Comparison of ENCODE assay signal across 16 cellular contexts in the genomic region with DNA sequence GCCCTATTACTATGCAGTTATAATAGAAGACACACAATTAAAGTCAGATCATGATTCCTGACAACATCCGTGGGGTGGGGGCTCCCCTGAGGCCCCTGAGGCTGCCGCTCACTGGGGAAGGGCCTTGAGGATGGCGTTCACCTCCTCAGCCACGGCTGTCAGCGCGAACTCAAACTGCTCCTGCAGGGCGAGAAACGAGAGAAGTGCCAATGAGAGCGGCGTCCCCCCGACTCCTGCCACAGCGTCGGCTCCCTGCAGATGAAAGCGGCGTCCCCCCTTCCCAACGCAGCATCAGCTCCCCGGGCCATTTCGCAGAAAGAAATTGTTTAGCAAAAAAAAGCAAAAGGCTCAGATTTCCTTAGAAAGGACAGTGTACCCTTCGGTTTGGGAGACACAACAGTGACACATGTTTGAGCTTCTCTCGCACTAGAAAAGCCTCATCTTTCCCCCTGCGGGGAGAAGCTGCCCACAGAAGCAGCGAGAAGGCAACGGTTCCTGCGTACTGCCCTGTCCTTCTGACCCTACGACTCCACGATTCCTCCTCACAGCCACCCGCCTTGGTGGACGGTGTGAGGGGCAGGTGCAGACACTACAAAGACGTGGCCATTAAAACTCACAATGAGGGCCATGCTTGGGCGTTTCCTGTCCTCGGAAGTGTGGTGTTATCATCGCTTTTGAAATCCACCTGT.
A peak's percentile ranks its signal among the peaks of the same experiment; 100 is the strongest.
DNase-seq lines count a peak whose midpoint lies in the region; ATAC-seq and TF ChIP-seq lines count a peak whose summit lies in the region.
"Had no signal": no experiment of that assay in that cellular context is flagged by ENCODE, and none has a peak within 500 bp of the region (broad histone marks: within the 10 kb centered on the region; RNA-seq: fewer than 3 reads in every experiment).

No MANE protein-coding gene starts in this region.

- H3K4me3 ChIP-seq in heart left ventricle (no peak overlapping the region), suprapubic skin (no peak overlapping the region), upper lobe of left lung (no peak overlapping the region)

- no peak for TF ChIP-seq CTCF in heart left ventricle (IDR thresholded peaks at IDR 0.05)
- no peak for TF ChIP-seq CTCF in glutamatergic neuron (IDR thresholded peaks at IDR 0.05; ENCODE audit: partially characterized antibody, unreplicated experiment)
- no peak for TF ChIP-seq CTCF in neural crest cell (conservative IDR thresholded peaks at IDR 0.05)
- TF ChIP-seq CTCF in suprapubic skin (IDR thresholded peaks at IDR 0.05) = no peak
- no peak for TF ChIP-seq CTCF in upper lobe of left lung (IDR thresholded peaks at IDR 0.05)

- peaks cover 9% of the 10 kb centered on the region for H3K9me3 Mint-ChIP-seq in glutamatergic neuron (ENCODE audit: unreplicated experiment)
- H3K9me3 Mint-ChIP-seq in neural crest cell = no peaks in the 10 kb centered on the region

- H3K36me3 Mint-ChIP-seq in glutamatergic neuron (ENCODE audit: unreplicated experiment) (peaks cover 10% of the 10 kb centered on the region), neural crest cell (ENCODE audit: low read depth) (peaks cover 23% of the 10 kb centered on the region)

- H3K27me3 ChIP-seq in heart left ventricle (no peaks in the 10 kb centered on the region), suprapubic skin (no peaks in the 10 kb centered on the region), upper lobe of left lung (no peaks in the 10 kb centered on the region)

- DNase-seq in left cardiac atrium (peak; percentile 5), heart left ventricle (no peak), glutamatergic neuron (peak; percentile 12), neural crest cell (ENCODE audit: low read depth, low spot score) (no peak), suprapubic skin (ENCODE audit: low spot score in 2 of 2) (peak; percentile 30 to 52), A172 (ENCODE audit: low spot score) (no peak), upper lobe of left lung (no peak)
- no peak for DNase-seq in activated naive CD4-positive, alpha-beta T cell treated with Interleukin-2 at 50 U/mL for 16 hours
- DNase-seq: Caco-2, DMS53, HFFc6, NCI-H1436, NCI-H2029 treated with DMSO at 0.1 percent for 48 hours, NCI-H510A had no signal

- peaks cover 9% of the 10 kb centered on the region for H3K27me3 Mint-ChIP-seq in glutamatergic neuron (ENCODE audit: unreplicated experiment)
- no peaks in the 10 kb centered on the region for H3K27me3 Mint-ChIP-seq in neural crest cell (ENCODE audit: low read depth)

- TF ChIP-seq EP300 in suprapubic skin (IDR thresholded peaks at IDR 0.05) (no peak), upper lobe of left lung (IDR thresholded peaks at IDR 0.05) (no peak)

- H3K4me3 Mint-ChIP-seq in glutamatergic neuron (ENCODE audit: unreplicated experiment) (no peak overlapping the region), neural crest cell (peak overlapping the region; percentile 54)
- H3K4me3 Mint-ChIP-seq: HFFc6 had no signal

- H3K27ac Mint-ChIP-seq in glutamatergic neuron (ENCODE audit: unreplicated experiment) = no peak overlapping the region
- H3K27ac Mint-ChIP-seq in neural crest cell (ENCODE audit: unreplicated experiment) = peak overlapping the region; percentile 94
- H3K27ac Mint-ChIP-seq: HFFc6 had no signal

- WGBS in heart left ventricle, 4 donors = 74 to 84% (median 82%) methylated on average over 32 of the region's 32 CpGs
- 78% methylated on average over 29 of the region's 32 CpGs for WGBS in suprapubic skin
- 86 to 87% methylated on average over 30 to 32 of the region's 32 CpGs for WGBS in upper lobe of left lung, 2 donors

- intact Hi-C loops in left cardiac atrium (cut with DNase I) = no loop called here
- intact Hi-C loops in heart left ventricle (cut with DNase I) = no loop called here

- H3K27ac ChIP-seq in heart left ventricle (no peak overlapping the region), suprapubic skin (no peak overlapping the region), upper lobe of left lung (no peak overlapping the region)
- H3K27ac ChIP-seq: KMS-11 had no signal

- no peaks in the 10 kb centered on the region for H3K4me1 Mint-ChIP-seq in glutamatergic neuron (ENCODE audit: low read depth, unreplicated experiment)
- peaks cover 21% of the 10 kb centered on the region for H3K4me1 Mint-ChIP-seq in neural crest cell

- no peak for TF ChIP-seq POLR2A in heart left ventricle (IDR thresholded peaks at IDR 0.05)
- no peak for TF ChIP-seq POLR2A in suprapubic skin (IDR thresholded peaks at IDR 0.05)
- TF ChIP-seq POLR2A in upper lobe of left lung (IDR thresholded peaks at IDR 0.05) = no peak

- no peaks in the 10 kb centered on the region for H3K4me1 ChIP-seq in heart left ventricle
- H3K4me1 ChIP-seq in suprapubic skin = no peaks in the 10 kb centered on the region
- H3K4me1 ChIP-seq in upper lobe of left lung = no peaks in the 10 kb centered on the region
- H3K4me1 ChIP-seq: Caco-2 had no signal

- no peak for ATAC-seq in left cardiac atrium
- no peak for ATAC-seq in heart left ventricle
- ATAC-seq in upper lobe of left lung (ENCODE audit: low FRiP score in 2 of 2) = no peak
- ATAC-seq: Right ventricle myocardium inferior had no signal

- H3K9me3 ChIP-seq in heart left ventricle (no peaks in the 10 kb centered on the region), suprapubic skin (no peaks in the 10 kb centered on the region), upper lobe of left lung (no peaks in the 10 kb centered on the region)
- H3K9me3 ChIP-seq: Caco-2 had no signal

- no peaks in the 10 kb centered on the region for H3K36me3 ChIP-seq in heart left ventricle
- no peaks in the 10 kb centered on the region for H3K36me3 ChIP-seq in suprapubic skin
- H3K36me3 ChIP-seq in upper lobe of left lung = peaks cover 0 to 2% (median 0%) of the 10 kb centered on the region in 4 donors

Comparison
In these comparisons a context has a peak if more than half of its experiments do, and no peak if none do; other contexts are left out.
1. DNase-seq: peak in left cardiac atrium (single experiment), glutamatergic neuron (single experiment) and suprapubic skin (2 of 2); none in heart left ventricle (0 of 5), neural crest cell (single experiment), A172 (single experiment), upper lobe of left lung (0 of 2) and activated naive CD4-positive, alpha-beta T cell treated with Interleukin-2 at 50 U/mL for 16 hours (single experiment).